ENCODE assay signal across 1 cellular context in the genomic region with DNA sequence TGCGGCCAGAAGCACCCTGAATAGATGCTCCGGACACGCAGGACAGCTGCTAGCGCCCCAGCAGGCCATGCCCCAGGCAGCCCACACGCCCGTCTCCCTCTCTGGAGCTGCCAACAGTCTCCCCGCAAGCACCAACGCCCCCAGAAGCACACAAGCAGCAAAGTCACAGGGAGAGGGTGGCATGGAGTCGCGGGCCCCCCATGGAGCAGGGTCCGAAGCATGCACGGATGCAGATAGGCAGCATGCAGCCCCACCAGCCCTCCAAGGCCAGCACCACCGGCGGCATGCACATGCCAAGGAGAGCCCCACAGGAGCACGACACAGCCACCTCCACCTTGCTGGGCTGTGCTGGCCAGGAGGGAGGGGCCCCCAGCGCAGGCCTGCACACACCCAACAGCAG.
TF ChIP-seq lines count a peak whose summit lies in the region.

No MANE protein-coding gene starts in this region.

TF ChIP-seq in HepG2, 621 proteins besides CTCF, POLR2A, EP300 and RAD21:
- 0 out of 2 replicates have a peak, but pooled peaks have one; percentile 12 for TF ChIP-seq EED (CRISPR knock-in tag; IDR thresholded peaks at IDR 0.05)
- TF ChIP-seq, protein P1, sequence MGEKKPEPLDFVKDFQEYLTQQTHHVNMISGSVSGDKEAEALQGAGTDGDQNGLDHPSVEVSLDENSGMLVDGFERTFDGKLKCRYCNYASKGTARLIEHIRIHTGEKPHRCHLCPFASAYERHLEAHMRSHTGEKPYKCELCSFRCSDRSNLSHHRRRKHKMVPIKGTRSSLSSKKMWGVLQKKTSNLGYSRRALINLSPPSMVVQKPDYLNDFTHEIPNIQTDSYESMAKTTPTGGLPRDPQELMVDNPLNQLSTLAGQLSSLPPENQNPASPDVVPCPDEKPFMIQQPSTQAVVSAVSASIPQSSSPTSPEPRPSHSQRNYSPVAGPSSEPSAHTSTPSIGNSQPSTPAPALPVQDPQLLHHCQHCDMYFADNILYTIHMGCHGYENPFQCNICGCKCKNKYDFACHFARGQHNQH (CRISPR knock-in tag; IDR thresholded peaks at IDR 0.05) = no peak
